In genomic region chrX:47191331-47191730, GRCh38 we compare ENCODE assay signal across 2 cellular contexts.
TF ChIP-seq lines count a peak whose summit lies in the region.

No MANE protein-coding gene starts in this region.

TF ChIP-seq in GM12878, 131 proteins besides CTCF, POLR2A, EP300 and RAD21:
- TF ChIP-seq BHLHE40 (IDR thresholded peaks at IDR 0.05; ENCODE audit: borderline replicate concordance in 1 of 2, low read depth in 2 of 2, low read length in 1 of 2) (peak; percentile 24 to 32; a peak in 2 of 4 replicates), BCL11A (IDR thresholded peaks at IDR 0.05; ENCODE audit: low read depth, low read length) (no peak), SMC3 (IDR thresholded peaks at IDR 0.05; ENCODE audit: borderline replicate concordance, low read length) (0 out of 2 replicates have a peak, but pooled peaks have one; percentile 7), STAT3 (IDR thresholded peaks at IDR 0.05; ENCODE audit: low read depth, low read length) (no peak), ETV6 (conservative IDR thresholded peaks at IDR 0.05 in 1 of 2, IDR thresholded peaks at IDR 0.05 in 1 of 2; ENCODE audit: borderline replicate concordance in 1 of 2, low read depth in 1 of 2) (no peak), POLR2AphosphoS5 (IDR thresholded peaks at IDR 0.05; ENCODE audit: low read length) (no peak), NR2F1 (conservative IDR thresholded peaks at IDR 0.05) (0 out of 2 replicates have a peak, but pooled peaks have one; percentile 34), NFXL1 (IDR thresholded peaks at IDR 0.05; ENCODE audit: borderline replicate concordance) (no peak), TCF12 (IDR thresholded peaks at IDR 0.05; ENCODE audit: low read depth, low read length) (peak; percentile 25; the same call in 1 of the 2 replicates), CBX5 (IDR thresholded peaks at IDR 0.05; ENCODE audit: low read depth) (no peak), NKRF (conservative IDR thresholded peaks at IDR 0.05) (no peak), MXI1 (IDR thresholded peaks at IDR 0.05; ENCODE audit: low read depth, low read length) (peak; percentile 34; the same call in 1 of the 2 replicates), ZBTB40 (IDR thresholded peaks at IDR 0.05; ENCODE audit: borderline replicate concordance) (no peak), ZNF384 (IDR thresholded peaks at IDR 0.05; ENCODE audit: borderline replicate concordance, low read depth, low read length) (peak; percentile 35; the same call in 1 of the 2 replicates)

TF ChIP-seq in liver, 16 proteins besides CTCF, POLR2A, EP300 and RAD21:
- TF ChIP-seq REST (IDR thresholded peaks at IDR 0.05), result no peak
- TF ChIP-seq JUND (IDR thresholded peaks at IDR 0.05), result no peak
- TF ChIP-seq RXRA (IDR thresholded peaks at IDR 0.05), result no peak
- TF ChIP-seq YY1 (IDR thresholded peaks at IDR 0.05), result no peak
- no peak for TF ChIP-seq GABPA (IDR thresholded peaks at IDR 0.05 in 1 of 2, conservative IDR thresholded peaks at IDR 0.05 in 1 of 2)
- TF ChIP-seq ATF3 (IDR thresholded peaks at IDR 0.05), result no peak
- TF ChIP-seq SP1 (IDR thresholded peaks at IDR 0.05), result no peak
- TF ChIP-seq ZBTB33 (IDR thresholded peaks at IDR 0.05), result no peak
- TF ChIP-seq MAX (IDR thresholded peaks at IDR 0.05), result no peak
- no peak for TF ChIP-seq TAF1 (conservative IDR thresholded peaks at IDR 0.05)
- no peak for TF ChIP-seq FOXA1 (IDR thresholded peaks at IDR 0.05)
- no peak for TF ChIP-seq HNF4A (conservative IDR thresholded peaks at IDR 0.05)
- TF ChIP-seq FOXA2 (IDR thresholded peaks at IDR 0.05), result no peak
- TF ChIP-seq NR2F2 (IDR thresholded peaks at IDR 0.05), result no peak
- no peak for TF ChIP-seq EGR1 (IDR thresholded peaks at IDR 0.05; ENCODE audit: low read depth in 2 of 2)
- TF ChIP-seq HNF4G (IDR thresholded peaks at IDR 0.05), result no peak
